1 cellular context compared by ENCODE assay signal in the genomic region with DNA sequence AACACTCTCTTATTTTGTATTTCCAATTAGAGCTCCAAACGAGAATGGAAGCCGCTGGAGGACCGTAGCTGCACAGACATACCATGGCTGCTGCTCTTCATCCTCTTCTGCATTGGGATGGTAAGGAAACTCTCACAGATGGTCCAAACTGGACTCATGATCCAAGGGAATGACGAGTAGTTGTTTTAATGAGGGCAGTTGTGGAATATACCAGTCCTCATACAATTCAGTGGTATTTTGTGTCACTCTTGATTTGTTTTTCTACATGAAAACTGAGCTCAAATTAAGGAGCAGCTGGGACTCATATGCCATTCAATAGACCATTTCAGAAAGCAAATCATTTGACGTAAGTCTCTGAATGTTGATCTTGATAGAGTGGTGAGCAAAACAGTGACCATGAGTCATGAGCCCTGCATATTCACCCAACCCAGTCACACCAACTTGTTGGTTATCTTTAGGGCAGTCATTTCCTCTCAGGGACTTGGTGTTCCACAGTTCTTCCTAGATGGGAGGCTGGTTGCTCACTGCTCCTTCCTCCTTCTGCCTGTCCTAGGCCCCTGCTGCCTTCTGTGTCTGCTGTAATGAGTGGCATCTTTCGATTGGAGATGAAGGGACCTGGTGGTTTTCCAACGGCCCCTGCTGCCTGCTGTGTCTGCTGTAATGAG.
A peak's percentile ranks its signal among the peaks of the same experiment; 100 is the strongest.
TF ChIP-seq lines count a peak whose summit lies in the region.

No MANE protein-coding gene starts in this region.

TF ChIP-seq in SK-N-SH, 30 proteins besides CTCF, POLR2A, EP300 and RAD21 (continued from another document):
- TF ChIP-seq, protein P1, sequence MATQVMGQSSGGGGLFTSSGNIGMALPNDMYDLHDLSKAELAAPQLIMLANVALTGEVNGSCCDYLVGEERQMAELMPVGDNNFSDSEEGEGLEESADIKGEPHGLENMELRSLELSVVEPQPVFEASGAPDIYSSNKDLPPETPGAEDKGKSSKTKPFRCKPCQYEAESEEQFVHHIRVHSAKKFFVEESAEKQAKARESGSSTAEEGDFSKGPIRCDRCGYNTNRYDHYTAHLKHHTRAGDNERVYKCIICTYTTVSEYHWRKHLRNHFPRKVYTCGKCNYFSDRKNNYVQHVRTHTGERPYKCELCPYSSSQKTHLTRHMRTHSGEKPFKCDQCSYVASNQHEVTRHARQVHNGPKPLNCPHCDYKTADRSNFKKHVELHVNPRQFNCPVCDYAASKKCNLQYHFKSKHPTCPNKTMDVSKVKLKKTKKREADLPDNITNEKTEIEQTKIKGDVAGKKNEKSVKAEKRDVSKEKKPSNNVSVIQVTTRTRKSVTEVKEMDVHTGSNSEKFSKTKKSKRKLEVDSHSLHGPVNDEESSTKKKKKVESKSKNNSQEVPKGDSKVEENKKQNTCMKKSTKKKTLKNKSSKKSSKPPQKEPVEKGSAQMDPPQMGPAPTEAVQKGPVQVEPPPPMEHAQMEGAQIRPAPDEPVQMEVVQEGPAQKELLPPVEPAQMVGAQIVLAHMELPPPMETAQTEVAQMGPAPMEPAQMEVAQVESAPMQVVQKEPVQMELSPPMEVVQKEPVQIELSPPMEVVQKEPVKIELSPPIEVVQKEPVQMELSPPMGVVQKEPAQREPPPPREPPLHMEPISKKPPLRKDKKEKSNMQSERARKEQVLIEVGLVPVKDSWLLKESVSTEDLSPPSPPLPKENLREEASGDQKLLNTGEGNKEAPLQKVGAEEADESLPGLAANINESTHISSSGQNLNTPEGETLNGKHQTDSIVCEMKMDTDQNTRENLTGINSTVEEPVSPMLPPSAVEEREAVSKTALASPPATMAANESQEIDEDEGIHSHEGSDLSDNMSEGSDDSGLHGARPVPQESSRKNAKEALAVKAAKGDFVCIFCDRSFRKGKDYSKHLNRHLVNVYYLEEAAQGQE (IDR thresholded peaks at IDR 0.05; ENCODE audit: low read depth, low read length): no peak
- peak; percentile 92 for TF ChIP-seq FOSL2 (IDR thresholded peaks at IDR 0.05; ENCODE audit: borderline replicate concordance, low read depth)
- no peak for TF ChIP-seq MAX (IDR thresholded peaks at IDR 0.05; ENCODE audit: low read depth)
TF ChIP-seq in SK-N-SH: peak in this region for 6.
